In genomic region chr16:15822957-15823356, GRCh38 we compare ENCODE assay signal across 22 cellular contexts. TPM values are rescaled to one million over a fixed set of nuclear protein-coding genes. Genes with fewer than 3 reads are reported as not detected.
DNase-seq lines count a peak whose midpoint lies in the region; ATAC-seq and TF ChIP-seq lines count a peak whose summit lies in the region.
"Had no signal": no experiment of that assay in that cellular context is flagged by ENCODE, and none has a peak within 500 bp of the region (broad histone marks: within the 10 kb centered on the region; RNA-seq: fewer than 3 reads in every experiment).

No MANE protein-coding gene starts in this region.

- H3K36me3 Mint-ChIP-seq in activated naive CD4-positive, alpha-beta T cell treated with anti-CD3 and anti-CD28 coated beads, Interleukin-2, amount 10 ng/mL, durations not matched to agents 7 days and 5 days: no peaks in the 10 kb centered on the region
- no peaks in the 10 kb centered on the region for H3K36me3 Mint-ChIP-seq in neural progenitor cell
- H3K36me3 Mint-ChIP-seq: activated naive CD4-positive, alpha-beta T cell treated with anti-CD3 and anti-CD28 coated beads, Interleukin-2, amount 50 U/mL, for 72 hours; stimulated activated effector memory CD8-positive, alpha-beta T cell treated with anti-CD3 and anti-CD28 coated beads, Interleukin-12 subunit alpha, Interleukin-12 subunit beta, amount 100 ng/mL, for 72 hours had no signal

- H3K27me3 ChIP-seq in muscle layer of colon (ENCODE audit: control insufficient read depth in 1 of 2, insufficient read depth in 2 of 2, low read length in 2 of 2): no peaks in the 10 kb centered on the region
- H3K27me3 ChIP-seq in thyroid gland: no peaks in the 10 kb centered on the region
- no peaks in the 10 kb centered on the region for H3K27me3 ChIP-seq in neural progenitor cell
- H3K27me3 ChIP-seq: tibial nerve had no signal

- no peak for ATAC-seq in HG03354 (IDR thresholded peaks at IDR 0.05; ENCODE audit: poor library complexity, severe bottlenecking, unreplicated experiment)
- ATAC-seq in HG03135 (IDR thresholded peaks at IDR 0.05; ENCODE audit: unreplicated experiment): no peak
- ATAC-seq: activated naive CD4-positive, alpha-beta T cell treated with anti-CD3 and anti-CD28 coated beads, Interleukin-2, amount 50 U/mL, for 72 hours; activated T-cell treated with anti-CD3 and anti-CD28 coated beads, Interleukin-2, amount 50 U/mL, for 72 hours; left ventricle myocardium superior; stimulated activated effector memory CD8-positive, alpha-beta T cell treated with anti-CD3 and anti-CD28 coated beads, Interleukin-12 subunit alpha, Interleukin-12 subunit beta, amount 100 ng/mL, for 72 hours had no signal

- no peak for TF ChIP-seq POLR2A in thyroid gland (IDR thresholded peaks at IDR 0.05)

- no peak for TF ChIP-seq CTCF in coronary artery (IDR thresholded peaks at IDR 0.05)
- TF ChIP-seq CTCF in thyroid gland (IDR thresholded peaks at IDR 0.05): no peak
- TF ChIP-seq CTCF in neural progenitor cell (IDR thresholded peaks at IDR 0.05): no peak

- H3K36me3 ChIP-seq in muscle layer of colon (ENCODE audit: insufficient read depth, low read length) (peaks cover 69% of the 10 kb centered on the region), thyroid gland (no peaks in the 10 kb centered on the region), neural progenitor cell (no peaks in the 10 kb centered on the region)
- H3K36me3 ChIP-seq: tibial nerve had no signal

- H3K79me2 ChIP-seq in neural progenitor cell (ENCODE audit: low read depth): no peaks in the 10 kb centered on the region

- H3K4me1 ChIP-seq in muscle layer of colon (ENCODE audit: insufficient read depth, low read length): peaks cover 75% of the 10 kb centered on the region
- H3K4me1 ChIP-seq in thyroid gland: no peaks in the 10 kb centered on the region
- no peaks in the 10 kb centered on the region for H3K4me1 ChIP-seq in neural progenitor cell
- H3K4me1 ChIP-seq: tibial nerve had no signal

- H3K27ac ChIP-seq in coronary artery (peak overlapping the region; percentile 64 to 89), muscle layer of colon (ENCODE audit: low read depth, low read length) (peak overlapping the region; percentile 86), thyroid gland (no peak overlapping the region), neural progenitor cell (no peak overlapping the region)
- H3K27ac ChIP-seq: tibial nerve had no signal

- H3K4me3 Mint-ChIP-seq in activated naive CD4-positive, alpha-beta T cell treated with anti-CD3 and anti-CD28 coated beads, Interleukin-2, amount 10 ng/mL, durations not matched to agents 7 days and 5 days: no peak overlapping the region
- H3K4me3 Mint-ChIP-seq in neural progenitor cell: no peak overlapping the region
- H3K4me3 Mint-ChIP-seq: activated T-cell treated with anti-CD3 and anti-CD28 coated beads, Interleukin-2, amount 50 U/mL, for 72 hours; H9; stimulated activated effector memory CD8-positive, alpha-beta T cell treated with anti-CD3 and anti-CD28 coated beads, Interleukin-12 subunit alpha, Interleukin-12 subunit beta, amount 100 ng/mL, for 72 hours had no signal

- H3K4me3 ChIP-seq in coronary artery (peak overlapping the region; percentile 43), muscle layer of colon (ENCODE audit: low read depth in 1 of 2, low read length in 2 of 2) (no peak overlapping the region), thyroid gland (replicated peaks in 1 of 3) (no peak overlapping the region), neural progenitor cell (no peak overlapping the region)
- H3K4me3 ChIP-seq: tibial nerve had no signal

- H3K4me2 ChIP-seq in neural progenitor cell: no peak overlapping the region

- DNase-seq in NCI-H446 treated with DMSO at 0.1 percent for 48 hours (lab: John Stamatoyannopoulos, UW) (peak; percentile 80), coronary artery (ENCODE audit: low spot score) (peak; percentile 86), thyroid gland (peak; percentile 39 to 80), neural progenitor cell (ENCODE audit: low spot score) (no peak)
- no peak for DNase-seq in activated naive CD4-positive, alpha-beta T cell treated with anti-CD3 and anti-CD28 coated beads, Interleukin-2, amount 10 ng/mL, durations not matched to agents 7 days and 5 days
- DNase-seq: activated CD4-positive, alpha-beta T cell treated with anti-CD3 and anti-CD28 coated beads for 1 hour; activated CD8-positive, alpha-beta memory T cell treated with anti-CD3 and anti-CD28 coated beads for 24 hours; activated T-cell treated with anti-CD3 and anti-CD28 coated beads, Interleukin-2, amount 50 U/mL, for 72 hours; DND-41; H9; left ventricle myocardium superior; NCI-H1105 treated with DMSO at 0.1 percent for 48 hours; NCI-H526 treated with DMSO at 0.1 percent for 48 hours; occipital lobe; SHP77 had no signal

- H3K27ac Mint-ChIP-seq in activated naive CD4-positive, alpha-beta T cell treated with anti-CD3 and anti-CD28 coated beads, Interleukin-2, amount 10 ng/mL, durations not matched to agents 7 days and 5 days: no peak overlapping the region
- no peak overlapping the region for H3K27ac Mint-ChIP-seq in neural progenitor cell
- H3K27ac Mint-ChIP-seq: activated naive CD4-positive, alpha-beta T cell treated with anti-CD3 and anti-CD28 coated beads, Interleukin-2, amount 50 U/mL, for 72 hours; activated T-cell treated with anti-CD3 and anti-CD28 coated beads, Interleukin-2, amount 50 U/mL, for 72 hours; stimulated activated effector memory CD8-positive, alpha-beta T cell treated with anti-CD3 and anti-CD28 coated beads, Interleukin-12 subunit alpha, Interleukin-12 subunit beta, amount 100 ng/mL, for 72 hours had no signal

- CTCF ChIA-PET in activated naive CD4-positive, alpha-beta T cell treated with anti-CD3 and anti-CD28 coated beads, Interleukin-2, amount 10 ng/mL, durations not matched to agents 7 days and 5 days (lab: Charles Lee): interaction anchor here (0.8 to 2.1 kb wide), 6 partner anchors 7 to 304 kb away, joined by 3 to 11 read pairs (median 6); no protein-coding TSS in a partner anchor

- H4K20me1 ChIP-seq in neural progenitor cell (ENCODE audit: low read depth): no peaks in the 10 kb centered on the region

- intact Hi-C loops in thyroid gland (cut with DNase I): no loop called here

- H3F3A ChIP-seq in neural progenitor cell (ENCODE audit: low read depth): no peaks in the 10 kb centered on the region

- peaks cover 4% of the 10 kb centered on the region for H3K27me3 Mint-ChIP-seq in activated naive CD4-positive, alpha-beta T cell treated with anti-CD3 and anti-CD28 coated beads, Interleukin-2, amount 10 ng/mL, durations not matched to agents 7 days and 5 days
- peaks cover 6% of the 10 kb centered on the region for H3K27me3 Mint-ChIP-seq in neural progenitor cell (ENCODE audit: insufficient read depth, low read depth)

- H3K9me3 Mint-ChIP-seq in activated naive CD4-positive, alpha-beta T cell treated with anti-CD3 and anti-CD28 coated beads, Interleukin-2, amount 10 ng/mL, durations not matched to agents 7 days and 5 days: no peaks in the 10 kb centered on the region
- peaks cover 3% of the 10 kb centered on the region for H3K9me3 Mint-ChIP-seq in neural progenitor cell
- H3K9me3 Mint-ChIP-seq: activated T-cell treated with anti-CD3 and anti-CD28 coated beads, Interleukin-2, amount 50 U/mL, for 72 hours; stimulated activated effector memory CD8-positive, alpha-beta T cell treated with anti-CD3 and anti-CD28 coated beads, Interleukin-12 subunit alpha, Interleukin-12 subunit beta, amount 100 ng/mL, for 72 hours had no signal

- WGBS in thyroid gland, 2 donors: 44 to 66% methylated on average over 17 of the region's 17 CpGs

- no peaks in the 10 kb centered on the region for H3K4me1 Mint-ChIP-seq in activated naive CD4-positive, alpha-beta T cell treated with anti-CD3 and anti-CD28 coated beads, Interleukin-2, amount 10 ng/mL, durations not matched to agents 7 days and 5 days
- peaks cover 2% of the 10 kb centered on the region for H3K4me1 Mint-ChIP-seq in neural progenitor cell
- H3K4me1 Mint-ChIP-seq: H9; stimulated activated effector memory CD8-positive, alpha-beta T cell treated with anti-CD3 and anti-CD28 coated beads, Interleukin-12 subunit alpha, Interleukin-12 subunit beta, amount 100 ng/mL, for 72 hours had no signal

- H2AFZ ChIP-seq in neural progenitor cell (replicated peaks): no peak overlapping the region

- H3K9ac ChIP-seq in muscle layer of colon (ENCODE audit: low read length) (peak overlapping the region; percentile 5), neural progenitor cell (no peak overlapping the region)

- H3K9me3 ChIP-seq in muscle layer of colon (ENCODE audit: low read length): no peaks in the 10 kb centered on the region
- H3K9me3 ChIP-seq in thyroid gland: no peaks in the 10 kb centered on the region
- no peaks in the 10 kb centered on the region for H3K9me3 ChIP-seq in neural progenitor cell (ENCODE audit: low read depth)
- H3K9me3 ChIP-seq: tibial nerve had no signal

RNA-seq across cellular contexts. Expression of gene MYH11, which starts 33.9 kb away (rescaled TPM):
- total RNA-seq in thyroid gland (10 to 100 TPM; 19.5 to 63.2 (median 24.6) TPM), neural progenitor cell (ENCODE audit: low replicate concordance) (0.07 and 0.25 TPM in 2 replicates)
- total RNA-seq: activated T-cell treated with anti-CD3 and anti-CD28 coated beads, Interleukin-2, amount 50 U/mL, for 72 hours; HT-29 had no signal

Comparison
In these comparisons a context has a peak if more than half of its experiments do, and no peak if none do; other contexts are left out.
1. DNase-seq: peak in NCI-H446 treated with DMSO at 0.1 percent for 48 hours (single experiment), coronary artery (single experiment) and thyroid gland (2 of 2); none in activated naive CD4-positive, alpha-beta T cell treated with anti-CD3 and anti-CD28 coated beads, Interleukin-2, amount 10 ng/mL, durations not matched to agents 7 days and 5 days (single experiment) and neural progenitor cell (single experiment).
2. H3K27ac ChIP-seq: peak in coronary artery (2 of 2) and muscle layer of colon (single experiment); none in thyroid gland (0 of 3) and neural progenitor cell (single experiment).
3. RNA of gene MYH11, which starts 33.9 kb away (total RNA-seq): 19.5 to 63.2 TPM in thyroid gland; 0.07 to 0.25 TPM in neural progenitor cell; every median in the first group is over 10 times any median in the second.